1 cellular context compared by ENCODE assay signal in genomic region chr7:106736508-106737201, GRCh38.
TF ChIP-seq lines count a peak whose summit lies in the region.

No MANE protein-coding gene starts in this region.

TF ChIP-seq in HCT116, 20 proteins besides CTCF, POLR2A, EP300 and RAD21 (continued from another document):
- TF ChIP-seq TCF7L2 (IDR thresholded peaks at IDR 0.05; ENCODE audit: borderline replicate concordance, extremely low read depth, insufficient read depth, insufficient read length) (no peak), SP1 (IDR thresholded peaks at IDR 0.05; ENCODE audit: low read depth) (no peak), SRF (IDR thresholded peaks at IDR 0.05; ENCODE audit: low read depth) (no peak), CBX3 (IDR thresholded peaks at IDR 0.05; ENCODE audit: low read depth) (peak; percentile 43; the same call in 1 of the 2 replicates), SIN3A (IDR thresholded peaks at IDR 0.05; ENCODE audit: low read depth) (no peak), EZH2phosphoT487 (IDR thresholded peaks at IDR 0.05; ENCODE audit: borderline replicate concordance) (no peak), YY1 (IDR thresholded peaks at IDR 0.05; ENCODE audit: extremely low read depth, insufficient replicate concordance, low read depth, low read length) (no peak), JUND (IDR thresholded peaks at IDR 0.05) (no peak)
- TF ChIP-seq, protein P1, sequence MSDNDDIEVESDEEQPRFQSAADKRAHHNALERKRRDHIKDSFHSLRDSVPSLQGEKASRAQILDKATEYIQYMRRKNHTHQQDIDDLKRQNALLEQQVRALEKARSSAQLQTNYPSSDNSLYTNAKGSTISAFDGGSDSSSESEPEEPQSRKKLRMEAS (IDR thresholded peaks at IDR 0.05), result peak; percentile 18; the same call in 1 of the 2 replicates
- TF ChIP-seq, protein P2, sequence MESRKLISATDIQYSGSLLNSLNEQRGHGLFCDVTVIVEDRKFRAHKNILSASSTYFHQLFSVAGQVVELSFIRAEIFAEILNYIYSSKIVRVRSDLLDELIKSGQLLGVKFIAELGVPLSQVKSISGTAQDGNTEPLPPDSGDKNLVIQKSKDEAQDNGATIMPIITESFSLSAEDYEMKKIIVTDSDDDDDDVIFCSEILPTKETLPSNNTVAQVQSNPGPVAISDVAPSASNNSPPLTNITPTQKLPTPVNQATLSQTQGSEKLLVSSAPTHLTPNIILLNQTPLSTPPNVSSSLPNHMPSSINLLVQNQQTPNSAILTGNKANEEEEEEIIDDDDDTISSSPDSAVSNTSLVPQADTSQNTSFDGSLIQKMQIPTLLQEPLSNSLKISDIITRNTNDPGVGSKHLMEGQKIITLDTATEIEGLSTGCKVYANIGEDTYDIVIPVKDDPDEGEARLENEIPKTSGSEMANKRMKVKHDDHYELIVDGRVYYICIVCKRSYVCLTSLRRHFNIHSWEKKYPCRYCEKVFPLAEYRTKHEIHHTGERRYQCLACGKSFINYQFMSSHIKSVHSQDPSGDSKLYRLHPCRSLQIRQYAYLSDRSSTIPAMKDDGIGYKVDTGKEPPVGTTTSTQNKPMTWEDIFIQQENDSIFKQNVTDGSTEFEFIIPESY (IDR thresholded peaks at IDR 0.05; ENCODE audit: extremely low read depth, insufficient replicate concordance, low read length), result no peak
- TF ChIP-seq, protein P3, sequence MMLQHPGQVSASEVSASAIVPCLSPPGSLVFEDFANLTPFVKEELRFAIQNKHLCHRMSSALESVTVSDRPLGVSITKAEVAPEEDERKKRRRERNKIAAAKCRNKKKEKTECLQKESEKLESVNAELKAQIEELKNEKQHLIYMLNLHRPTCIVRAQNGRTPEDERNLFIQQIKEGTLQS (IDR thresholded peaks at IDR 0.05), result no peak
